ENCODE assay signal across 16 cellular contexts in genomic region chr12:52946797-52947547, GRCh38. TPM values are rescaled to one million over a fixed set of nuclear protein-coding genes. Genes with fewer than 3 reads are reported as not detected.
A peak's percentile ranks its signal among the peaks of the same experiment; 100 is the strongest.
DNase-seq lines count a peak whose midpoint lies in the region; ATAC-seq and TF ChIP-seq lines count a peak whose summit lies in the region.
"Had no signal": no experiment of that assay in that cellular context is flagged by ENCODE, and none has a peak within 500 bp of the region (broad histone marks: within the 10 kb centered on the region; RNA-seq: fewer than 3 reads in every experiment).

No MANE protein-coding gene starts in this region.

- no peaks in the 10 kb centered on the region for H3K27me3 Mint-ChIP-seq in osteocyte (ENCODE audit: unreplicated experiment)
- H3K27me3 Mint-ChIP-seq in activated CD4-positive, alpha-beta memory T cell treated with anti-CD3 and anti-CD28 coated beads, Interleukin-2, amount 10 ng/mL, durations not matched to agents 7 days and 5 days: peaks cover 21% of the 10 kb centered on the region

- DNase-seq in Peyer's patch (no peak), epithelial cell of prostate (ENCODE audit: low read depth, low spot score) (no peak), osteocyte (ENCODE audit: extremely low spot score, unreplicated experiment) (no peak), NAMALWA (ENCODE audit: low spot score) (no peak)
- DNase-seq in activated CD4-positive, alpha-beta memory T cell treated with anti-CD3 and anti-CD28 coated beads, Interleukin-2, amount 10 ng/mL, durations not matched to agents 7 days and 5 days: no peak
- DNase-seq: activated CD8-positive, alpha-beta memory T cell treated with anti-CD3 and anti-CD28 coated beads, Interleukin-2, amount 50 U/mL, for 48 hours; left colon; occipital lobe; SJCRH30; WERI-Rb-1 had no signal

- H3K9me3 ChIP-seq in ES-I3 (ENCODE audit: control insufficient read depth, insufficient read depth, low read length) (no peaks in the 10 kb centered on the region), Peyer's patch (no peaks in the 10 kb centered on the region)
- H3K9me3 ChIP-seq: adrenal gland, BLaER1, SJCRH30 had no signal

- H3K27me3 ChIP-seq in Peyer's patch: no peaks in the 10 kb centered on the region
- H3K27me3 ChIP-seq: adrenal gland, SJCRH30 had no signal

- TF ChIP-seq CTCF in Peyer's patch (IDR thresholded peaks at IDR 0.05): no peak
- no peak for TF ChIP-seq CTCF in osteocyte (IDR thresholded peaks at IDR 0.05)

- peak overlapping the region; percentile 26 for H3K4me3 Mint-ChIP-seq in osteocyte (ENCODE audit: unreplicated experiment)
- H3K4me3 Mint-ChIP-seq in activated CD4-positive, alpha-beta memory T cell treated with anti-CD3 and anti-CD28 coated beads, Interleukin-2, amount 10 ng/mL, durations not matched to agents 7 days and 5 days: no peak overlapping the region

- H3K27ac ChIP-seq in Peyer's patch (peak overlapping the region in 3 of 4 donors; percentile 32 to 43 (median 37)), epithelial cell of prostate (peak overlapping the region; percentile 57)
- H3K27ac ChIP-seq: BLaER1, SJCRH30, WERI-Rb-1 had no signal

- TF ChIP-seq POLR2A in Peyer's patch (IDR thresholded peaks at IDR 0.05): no peak

- H3K4me1 Mint-ChIP-seq in osteocyte (ENCODE audit: unreplicated experiment): peaks cover 55% of the 10 kb centered on the region
- peaks cover 2% of the 10 kb centered on the region for H3K4me1 Mint-ChIP-seq in activated CD4-positive, alpha-beta memory T cell treated with anti-CD3 and anti-CD28 coated beads, Interleukin-2, amount 10 ng/mL, durations not matched to agents 7 days and 5 days

- peaks cover 13% of the 10 kb centered on the region for H3K36me3 ChIP-seq in ES-I3 (ENCODE audit: insufficient read depth, low read length)
- peaks cover 0 to 14% (median 0%) of the 10 kb centered on the region in 3 donors for H3K36me3 ChIP-seq in Peyer's patch
- H3K36me3 ChIP-seq: adrenal gland, BLaER1, SJCRH30, WERI-Rb-1 had no signal

- H3K36me3 Mint-ChIP-seq in osteocyte (ENCODE audit: unreplicated experiment): peaks cover 10% of the 10 kb centered on the region
- no peaks in the 10 kb centered on the region for H3K36me3 Mint-ChIP-seq in activated CD4-positive, alpha-beta memory T cell treated with anti-CD3 and anti-CD28 coated beads, Interleukin-2, amount 10 ng/mL, durations not matched to agents 7 days and 5 days (ENCODE audit: low read depth)
- H3K36me3 Mint-ChIP-seq: stimulated activated effector memory CD8-positive, alpha-beta T cell treated with anti-CD3 and anti-CD28 coated beads, Interleukin-12 subunit alpha, Interleukin-12 subunit beta, amount 100 ng/mL, for 72 hours had no signal

- peak overlapping the region; percentile 67 for H3K27ac Mint-ChIP-seq in osteocyte (ENCODE audit: unreplicated experiment)
- no peak overlapping the region for H3K27ac Mint-ChIP-seq in activated CD4-positive, alpha-beta memory T cell treated with anti-CD3 and anti-CD28 coated beads, Interleukin-2, amount 10 ng/mL, durations not matched to agents 7 days and 5 days
- H3K27ac Mint-ChIP-seq: stimulated activated effector memory CD8-positive, alpha-beta T cell treated with anti-CD3 and anti-CD28 coated beads, Interleukin-12 subunit alpha, Interleukin-12 subunit beta, amount 100 ng/mL, for 72 hours had no signal

- no peak for ATAC-seq in HG02571 (IDR thresholded peaks at IDR 0.05; ENCODE audit: unreplicated experiment)
- ATAC-seq in GM18502 (IDR thresholded peaks at IDR 0.05; ENCODE audit: poor library complexity, unreplicated experiment): no peak
- ATAC-seq: left colon; stimulated activated effector memory CD8-positive, alpha-beta T cell treated with anti-CD3 and anti-CD28 coated beads, Interleukin-12 subunit alpha, Interleukin-12 subunit beta, amount 100 ng/mL, for 72 hours had no signal

- no peak overlapping the region for H3K4me3 ChIP-seq in Peyer's patch
- H3K4me3 ChIP-seq: adrenal gland, BLaER1, SJCRH30 had no signal

- H3K9ac ChIP-seq in ES-I3 (ENCODE audit: low read depth, low read length): peak overlapping the region; percentile 32; the same call in 1 of the 2 replicates
- H3K9ac ChIP-seq: BLaER1 had no signal

- no peaks in the 10 kb centered on the region for H3K9me3 Mint-ChIP-seq in osteocyte (ENCODE audit: unreplicated experiment)
- H3K9me3 Mint-ChIP-seq in activated CD4-positive, alpha-beta memory T cell treated with anti-CD3 and anti-CD28 coated beads, Interleukin-2, amount 10 ng/mL, durations not matched to agents 7 days and 5 days: no peaks in the 10 kb centered on the region
- H3K9me3 Mint-ChIP-seq: stimulated activated effector memory CD8-positive, alpha-beta T cell treated with anti-CD3 and anti-CD28 coated beads, Interleukin-12 subunit alpha, Interleukin-12 subunit beta, amount 100 ng/mL, for 72 hours had no signal

- H3K4me1 ChIP-seq in ES-I3 (ENCODE audit: insufficient read depth, low read length) (peaks cover 55% of the 10 kb centered on the region), Peyer's patch (peaks cover 0 to 37% (median 0%) of the 10 kb centered on the region in 4 donors)
- H3K4me1 ChIP-seq: BLaER1, SJCRH30 had no signal

- POLR2A ChIA-PET in activated CD4-positive, alpha-beta memory T cell treated with anti-CD3 and anti-CD28 coated beads, Interleukin-2, amount 10 ng/mL, durations not matched to agents 7 days and 5 days (lab: Charles Lee): no interaction called here

- CTCF ChIA-PET in activated CD4-positive, alpha-beta memory T cell treated with anti-CD3 and anti-CD28 coated beads, Interleukin-2, amount 10 ng/mL, durations not matched to agents 7 days and 5 days (lab: Charles Lee): interaction anchor here (1.2 kb wide), 1 partner anchor 63 kb away, joined by 4 read pairs; no protein-coding TSS in a partner anchor

RNA-seq across cellular contexts. Expression of gene KRT18, which starts 1.9 kb away (rescaled TPM):
- total RNA-seq in Peyer's patch (100 to 1,000 TPM; 320 to 614 (median 477) TPM), osteocyte (69.2 and 72.5 TPM in 2 replicates)
- 1 to 10 TPM; 2.2 to 2.8 TPM for total RNA-seq in activated CD4-positive, alpha-beta memory T cell treated with anti-CD3 and anti-CD28 coated beads, Interleukin-2, amount 10 ng/mL, durations not matched to agents 7 days and 5 days

RNA-seq across cellular contexts. Expression of gene KRT8, which starts 42.1 kb away (rescaled TPM):
- total RNA-seq in Peyer's patch (1,000 to 10,000 TPM; 1,046 to 2,452 (median 2,098) TPM), osteocyte (18.6 and 19.8 TPM in 2 replicates)
- under 1 TPM; 0.33 to 0.65 TPM for total RNA-seq in activated CD4-positive, alpha-beta memory T cell treated with anti-CD3 and anti-CD28 coated beads, Interleukin-2, amount 10 ng/mL, durations not matched to agents 7 days and 5 days
- total RNA-seq: occipital lobe had no signal

RNA-seq across cellular contexts. Expression of gene EIF4B, which starts 59.3 kb away (rescaled TPM):
- total RNA-seq in Peyer's patch: 100 to 1,000 TPM; 234 to 531 (median 250) TPM
- 516 and 555 TPM in 2 replicates for total RNA-seq in osteocyte
- 100 to 1,000 TPM; 303 to 311 TPM for total RNA-seq in activated CD4-positive, alpha-beta memory T cell treated with anti-CD3 and anti-CD28 coated beads, Interleukin-2, amount 10 ng/mL, durations not matched to agents 7 days and 5 days

Comparison
In these comparisons a context has a peak if more than half of its experiments do, and no peak if none do; other contexts are left out.
1. RNA of gene KRT18, which starts 1.9 kb away (total RNA-seq): 320 to 614 TPM in Peyer's patch and 69.2 to 72.5 TPM in osteocyte; 2.2 to 2.8 TPM in activated CD4-positive, alpha-beta memory T cell treated with anti-CD3 and anti-CD28 coated beads, Interleukin-2, amount 10 ng/mL, durations not matched to agents 7 days and 5 days; every median in the first group is over 10 times any median in the second.
2. RNA of gene KRT8, which starts 42.1 kb away (total RNA-seq): 1,046 to 2,452 TPM in Peyer's patch; 18.6 to 19.8 TPM in osteocyte and 0.33 to 0.65 TPM in activated CD4-positive, alpha-beta memory T cell treated with anti-CD3 and anti-CD28 coated beads, Interleukin-2, amount 10 ng/mL, durations not matched to agents 7 days and 5 days; every median in the first group is over 10 times any median in the second.